In the genomic region with DNA sequence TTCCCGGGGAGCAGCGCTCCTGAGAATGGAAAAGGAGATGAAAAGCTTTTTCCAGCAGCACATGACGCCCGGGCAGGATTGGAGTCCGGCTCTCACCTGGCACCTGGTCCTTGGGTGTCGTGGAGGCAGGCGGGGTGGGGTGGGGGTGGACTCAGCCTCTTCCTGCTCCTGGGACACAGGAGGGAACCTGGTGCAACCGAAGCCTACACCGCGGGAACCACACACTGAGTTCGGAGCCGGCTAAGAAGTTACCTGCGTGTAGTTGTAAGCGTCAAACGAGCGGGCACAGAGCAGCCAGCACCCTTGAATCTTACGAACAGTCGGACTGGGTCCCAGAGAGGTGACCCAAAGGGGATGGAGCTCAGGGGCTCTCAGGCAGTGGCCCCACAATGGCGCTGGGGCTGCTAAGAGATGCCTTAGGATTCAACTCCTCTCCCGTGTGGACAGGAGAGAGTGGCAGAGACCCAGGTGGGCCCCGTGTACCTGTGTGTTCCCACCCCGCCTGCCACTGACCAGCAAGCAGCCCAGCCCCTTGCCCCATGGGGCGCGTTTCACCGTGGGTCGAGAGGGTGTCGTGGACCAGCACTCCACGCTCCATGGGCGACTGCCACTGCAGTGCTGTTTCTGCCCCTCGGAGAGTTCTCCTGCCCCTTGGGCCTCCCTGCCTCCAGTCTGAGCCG, we compare ENCODE assay signal across 1 cellular context.
TF ChIP-seq lines count a peak whose summit lies in the region.

No MANE protein-coding gene starts in this region.

TF ChIP-seq in HepG2, 621 proteins besides CTCF, POLR2A, EP300 and RAD21:
- no peak for TF ChIP-seq ZNF143 (CRISPR knock-in tag; IDR thresholded peaks at IDR 0.05)
- TF ChIP-seq NONO (IDR thresholded peaks at IDR 0.05) = no peak
- TF ChIP-seq NONO (CRISPR knock-in tag; conservative IDR thresholded peaks at IDR 0.05) = no peak
- TF ChIP-seq, protein P1, sequence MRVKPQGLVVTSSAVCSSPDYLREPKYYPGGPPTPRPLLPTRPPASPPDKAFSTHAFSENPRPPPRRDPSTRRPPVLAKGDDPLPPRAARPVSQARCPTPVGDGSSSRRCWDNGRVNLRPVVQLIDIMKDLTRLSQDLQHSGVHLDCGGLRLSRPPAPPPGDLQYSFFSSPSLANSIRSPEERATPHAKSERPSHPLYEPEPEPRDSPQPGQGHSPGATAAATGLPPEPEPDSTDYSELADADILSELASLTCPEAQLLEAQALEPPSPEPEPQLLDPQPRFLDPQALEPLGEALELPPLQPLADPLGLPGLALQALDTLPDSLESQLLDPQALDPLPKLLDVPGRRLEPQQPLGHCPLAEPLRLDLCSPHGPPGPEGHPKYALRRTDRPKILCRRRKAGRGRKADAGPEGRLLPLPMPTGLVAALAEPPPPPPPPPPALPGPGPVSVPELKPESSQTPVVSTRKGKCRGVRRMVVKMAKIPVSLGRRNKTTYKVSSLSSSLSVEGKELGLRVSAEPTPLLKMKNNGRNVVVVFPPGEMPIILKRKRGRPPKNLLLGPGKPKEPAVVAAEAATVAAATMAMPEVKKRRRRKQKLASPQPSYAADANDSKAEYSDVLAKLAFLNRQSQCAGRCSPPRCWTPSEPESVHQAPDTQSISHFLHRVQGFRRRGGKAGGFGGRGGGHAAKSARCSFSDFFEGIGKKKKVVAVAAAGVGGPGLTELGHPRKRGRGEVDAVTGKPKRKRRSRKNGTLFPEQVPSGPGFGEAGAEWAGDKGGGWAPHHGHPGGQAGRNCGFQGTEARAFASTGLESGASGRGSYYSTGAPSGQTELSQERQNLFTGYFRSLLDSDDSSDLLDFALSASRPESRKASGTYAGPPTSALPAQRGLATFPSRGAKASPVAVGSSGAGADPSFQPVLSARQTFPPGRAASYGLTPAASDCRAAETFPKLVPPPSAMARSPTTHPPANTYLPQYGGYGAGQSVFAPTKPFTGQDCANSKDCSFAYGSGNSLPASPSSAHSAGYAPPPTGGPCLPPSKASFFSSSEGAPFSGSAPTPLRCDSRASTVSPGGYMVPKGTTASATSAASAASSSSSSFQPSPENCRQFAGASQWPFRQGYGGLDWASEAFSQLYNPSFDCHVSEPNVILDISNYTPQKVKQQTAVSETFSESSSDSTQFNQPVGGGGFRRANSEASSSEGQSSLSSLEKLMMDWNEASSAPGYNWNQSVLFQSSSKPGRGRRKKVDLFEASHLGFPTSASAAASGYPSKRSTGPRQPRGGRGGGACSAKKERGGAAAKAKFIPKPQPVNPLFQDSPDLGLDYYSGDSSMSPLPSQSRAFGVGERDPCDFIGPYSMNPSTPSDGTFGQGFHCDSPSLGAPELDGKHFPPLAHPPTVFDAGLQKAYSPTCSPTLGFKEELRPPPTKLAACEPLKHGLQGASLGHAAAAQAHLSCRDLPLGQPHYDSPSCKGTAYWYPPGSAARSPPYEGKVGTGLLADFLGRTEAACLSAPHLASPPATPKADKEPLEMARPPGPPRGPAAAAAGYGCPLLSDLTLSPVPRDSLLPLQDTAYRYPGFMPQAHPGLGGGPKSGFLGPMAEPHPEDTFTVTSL (CRISPR knock-in tag; IDR thresholded peaks at IDR 0.05; ENCODE audit: borderline replicate concordance) = no peak
- TF ChIP-seq, protein P2, sequence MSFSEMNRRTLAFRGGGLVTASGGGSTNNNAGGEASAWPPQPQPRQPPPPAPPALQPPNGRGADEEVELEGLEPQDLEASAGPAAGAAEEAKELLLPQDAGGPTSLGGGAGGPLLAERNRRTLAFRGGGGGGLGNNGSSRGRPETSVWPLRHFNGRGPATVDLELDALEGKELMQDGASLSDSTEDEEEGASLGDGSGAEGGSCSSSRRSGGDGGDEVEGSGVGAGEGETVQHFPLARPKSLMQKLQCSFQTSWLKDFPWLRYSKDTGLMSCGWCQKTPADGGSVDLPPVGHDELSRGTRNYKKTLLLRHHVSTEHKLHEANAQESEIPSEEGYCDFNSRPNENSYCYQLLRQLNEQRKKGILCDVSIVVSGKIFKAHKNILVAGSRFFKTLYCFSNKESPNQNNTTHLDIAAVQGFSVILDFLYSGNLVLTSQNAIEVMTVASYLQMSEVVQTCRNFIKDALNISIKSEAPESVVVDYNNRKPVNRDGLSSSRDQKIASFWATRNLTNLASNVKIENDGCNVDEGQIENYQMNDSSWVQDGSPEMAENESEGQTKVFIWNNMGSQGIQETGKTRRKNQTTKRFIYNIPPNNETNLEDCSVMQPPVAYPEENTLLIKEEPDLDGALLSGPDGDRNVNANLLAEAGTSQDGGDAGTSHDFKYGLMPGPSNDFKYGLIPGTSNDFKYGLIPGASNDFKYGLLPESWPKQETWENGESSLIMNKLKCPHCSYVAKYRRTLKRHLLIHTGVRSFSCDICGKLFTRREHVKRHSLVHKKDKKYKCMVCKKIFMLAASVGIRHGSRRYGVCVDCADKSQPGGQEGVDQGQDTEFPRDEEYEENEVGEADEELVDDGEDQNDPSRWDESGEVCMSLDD (CRISPR knock-in tag; IDR thresholded peaks at IDR 0.05; ENCODE audit: borderline replicate concordance) = no peak
- TF ChIP-seq SP4 (CRISPR knock-in tag; IDR thresholded peaks at IDR 0.05) = no peak
- TF ChIP-seq ZNF34 (CRISPR knock-in tag; IDR thresholded peaks at IDR 0.05; ENCODE audit: borderline replicate concordance) = no peak
- no peak for TF ChIP-seq RARA (CRISPR knock-in tag; IDR thresholded peaks at IDR 0.05)
TF ChIP-seq in HepG2: peak in this region for 0.
